ENCODE assay signal across 17 cellular contexts in the genomic region with DNA sequence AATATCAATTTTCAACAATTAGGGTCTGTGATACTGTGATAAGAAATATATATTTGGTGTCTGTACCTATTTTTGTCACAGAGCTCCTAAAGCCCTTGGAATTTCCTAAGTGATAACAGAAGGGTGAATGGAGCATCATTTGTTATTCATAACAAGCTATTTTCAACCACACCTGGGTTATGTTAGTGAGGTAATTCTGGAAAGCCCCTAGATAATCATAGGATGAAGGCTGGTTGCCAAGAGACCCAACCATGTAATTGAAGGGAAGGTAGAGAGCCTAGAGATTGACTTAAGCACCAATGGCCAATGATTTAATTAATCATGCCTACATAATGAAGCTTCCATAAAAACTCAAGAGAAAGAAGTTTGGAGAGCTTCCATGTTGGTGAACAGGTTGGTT.
DNase-seq lines count a peak whose midpoint lies in the region; ATAC-seq, FAIRE-seq and TF ChIP-seq lines count a peak whose summit lies in the region.
"Had no signal": no experiment of that assay in that cellular context is flagged by ENCODE, and none has a peak within 500 bp of the region (broad histone marks: within the 10 kb centered on the region; RNA-seq: fewer than 3 reads in every experiment).

No MANE protein-coding gene starts in this region.

- no peaks in the 10 kb centered on the region for H3K27me3 Mint-ChIP-seq in memory B cell
- H3K27me3 Mint-ChIP-seq: B cell had no signal

- DNase-seq in GM06990 (ENCODE audit: extremely low read depth, insufficient read length): peak; percentile 1
- peak; percentile 11 for DNase-seq in epithelial cell of esophagus (ENCODE audit: low read depth)
- DNase-seq in memory B cell (ENCODE audit: low spot score in 2 of 2): no peak
- no peak for DNase-seq in amniotic stem cell (lab: John Stamatoyannopoulos, UW)
- no peak for DNase-seq in activated CD4-positive, CD25-positive, alpha-beta regulatory T cell treated with anti-CD3 and anti-CD28 coated beads, Interleukin-2, amount 50 U/mL, for 72 hours
- DNase-seq in D721Med (ENCODE audit: insufficient read length, low spot score): no peak
- DNase-seq: CD8-positive, alpha-beta T cell; DMS153; DMS79; GDM1; GOT3; H7; HFFc6 had no signal

- H3K4me1 Mint-ChIP-seq in memory B cell: no peaks in the 10 kb centered on the region
- H3K4me1 Mint-ChIP-seq: B cell had no signal

- peaks cover 6% of the 10 kb centered on the region for H3K36me3 Mint-ChIP-seq in memory B cell

- H3K27me3 ChIP-seq in GM06990 (replicated peaks; ENCODE audit: control insufficient read depth, insufficient read depth, low read length): no peaks in the 10 kb centered on the region
- H3K27me3 ChIP-seq: BLaER1 treated with 17β-estradiol and CSF1 and Interleukin-3, amounts not matched to agents 10 nM and 100 nM had no signal

- FAIRE-seq in D721Med (lab: Jason Lieb, UNC): no peak

- H3K4me3 Mint-ChIP-seq in memory B cell: no peak overlapping the region
- H3K4me3 Mint-ChIP-seq: B cell; CD8-positive, alpha-beta T cell; HFFc6 had no signal

- peaks cover 12% of the 10 kb centered on the region for H3K9me3 Mint-ChIP-seq in memory B cell

- ATAC-seq in HG02610 (IDR thresholded peaks at IDR 0.05; ENCODE audit: unreplicated experiment) (peak; percentile 46), memory B cell (ENCODE audit: low read depth) (peak; percentile 38)
- ATAC-seq: CD8-positive, alpha-beta T cell; HCT116 had no signal

- no peak overlapping the region for H3K4me3 ChIP-seq in GM06990 (replicated peaks; ENCODE audit: low read depth, low read length)
- no peak overlapping the region for H3K4me3 ChIP-seq in epithelial cell of esophagus (ENCODE audit: low read length)
- H3K4me3 ChIP-seq: BLaER1 treated with 17β-estradiol and CSF1 and Interleukin-3, amounts not matched to agents 10 nM and 100 nM had no signal

- no peak for TF ChIP-seq CTCF in GM06990 (IDR thresholded peaks at IDR 0.05; ENCODE audit: insufficient read depth, low read length, poor library complexity, severe bottlenecking)
- TF ChIP-seq CTCF in epithelial cell of esophagus (IDR thresholded peaks at IDR 0.05; ENCODE audit: insufficient read depth, low read depth, low read length, missing control alignments): no peak
- no peak for TF ChIP-seq CTCF in D721Med (IDR thresholded peaks at IDR 0.05; ENCODE audit: insufficient read depth, missing control alignments)

- H3K27ac Mint-ChIP-seq in memory B cell: no peak overlapping the region
- H3K27ac Mint-ChIP-seq: B cell; CD8-positive, alpha-beta T cell; HFFc6 had no signal

- no peaks in the 10 kb centered on the region for H3K36me3 ChIP-seq in GM06990 (ENCODE audit: control insufficient read depth, insufficient read depth, low read length)

Comparison
In these comparisons a context has a peak if more than half of its experiments do, and no peak if none do; other contexts are left out.
1. DNase-seq: peak in GM06990 (single experiment) and epithelial cell of esophagus (single experiment); none in memory B cell (0 of 2), amniotic stem cell (single experiment), activated CD4-positive, CD25-positive, alpha-beta regulatory T cell treated with anti-CD3 and anti-CD28 coated beads, Interleukin-2, amount 50 U/mL, for 72 hours (single experiment) and D721Med (single experiment).